In genomic region chr1:234893725-234894630, GRCh38 we compare ENCODE assay signal across 8 cellular contexts.
A peak's percentile ranks its signal among the peaks of the same experiment; 100 is the strongest.
DNase-seq lines count a peak whose midpoint lies in the region; ATAC-seq and TF ChIP-seq lines count a peak whose summit lies in the region.

No MANE protein-coding gene starts in this region.

- H3K27ac ChIP-seq in CD8-positive, alpha-beta T cell (ENCODE audit: low read depth, low read length), result no peak overlapping the region

- DNase-seq in AG08395 (ENCODE audit: low spot score), result peak; percentile 66
- peak; percentile 51 for DNase-seq in T-helper 2 cell treated with Interferon-gamma antibody and Interleukin-4, amounts not matched to agents 5 μg/mL and 100 μg/mL, for 36 hours (ENCODE audit: low spot score)
- DNase-seq in glomerular endothelial cell (ENCODE audit: extremely low read depth, low read depth, low spot score), result peak; percentile 80
- DNase-seq in stimulated activated CD8-positive, alpha-beta memory T cell treated with anti-CD3 and anti-CD28 coated beads, Interleukin-7, amount 100 ng/mL, for 48 hours (ENCODE audit: extremely low read depth in 1 of 2, low read depth in 1 of 2), result peak; percentile 21 to 65
- DNase-seq in CD8-positive, alpha-beta T cell, result no peak
- no peak for DNase-seq in glutamatergic neuron
- DNase-seq in SKM-1 treated with dmso at 0.1 percent for 144 hours (lab: John Stamatoyannopoulos, UW; ENCODE audit: unreplicated experiment), result no peak

- H3K9me3 ChIP-seq in CD8-positive, alpha-beta T cell (ENCODE audit: low read length), result no peaks in the 10 kb centered on the region

- no peak overlapping the region for H3K4me3 ChIP-seq in CD8-positive, alpha-beta T cell (ENCODE audit: low read depth, low read length)

- no peak overlapping the region for H3K4me3 Mint-ChIP-seq in T-helper 2 cell treated with Interferon-gamma antibody and Interleukin-4, amounts not matched to agents 5 μg/mL and 100 μg/mL, for 36 hours
- no peak overlapping the region for H3K4me3 Mint-ChIP-seq in CD8-positive, alpha-beta T cell
- no peak overlapping the region for H3K4me3 Mint-ChIP-seq in glutamatergic neuron (ENCODE audit: unreplicated experiment)

- H3K36me3 Mint-ChIP-seq in T-helper 2 cell treated with Interferon-gamma antibody and Interleukin-4, amounts not matched to agents 5 μg/mL and 100 μg/mL, for 36 hours (ENCODE audit: low read depth), result no peaks in the 10 kb centered on the region
- H3K36me3 Mint-ChIP-seq in CD8-positive, alpha-beta T cell, result no peaks in the 10 kb centered on the region
- H3K36me3 Mint-ChIP-seq in glutamatergic neuron (ENCODE audit: unreplicated experiment), result no peaks in the 10 kb centered on the region

- CTCF ChIA-PET in CD8-positive, alpha-beta T cell (lab: Charles Lee), result interaction anchor here (1.7 kb wide), 1 partner anchor 16 kb away, joined by 3 read pairs; no protein-coding TSS in a partner anchor

- POLR2A ChIA-PET in CD8-positive, alpha-beta T cell (lab: Charles Lee), result no interaction called here

- H3K27ac Mint-ChIP-seq in T-helper 2 cell treated with Interferon-gamma antibody and Interleukin-4, amounts not matched to agents 5 μg/mL and 100 μg/mL, for 36 hours, result peak overlapping the region; percentile 17
- H3K27ac Mint-ChIP-seq in CD8-positive, alpha-beta T cell, result no peak overlapping the region
- no peak overlapping the region for H3K27ac Mint-ChIP-seq in glutamatergic neuron (ENCODE audit: unreplicated experiment)

- ATAC-seq in HG02870 (IDR thresholded peaks at IDR 0.05; ENCODE audit: unreplicated experiment), result peak; percentile 53
- ATAC-seq in CD8-positive, alpha-beta T cell, result no peak

- no peaks in the 10 kb centered on the region for H3K27me3 Mint-ChIP-seq in T-helper 2 cell treated with Interferon-gamma antibody and Interleukin-4, amounts not matched to agents 5 μg/mL and 100 μg/mL, for 36 hours (ENCODE audit: low read depth)
- no peaks in the 10 kb centered on the region for H3K27me3 Mint-ChIP-seq in CD8-positive, alpha-beta T cell (ENCODE audit: low read depth)
- H3K27me3 Mint-ChIP-seq in glutamatergic neuron (ENCODE audit: unreplicated experiment), result peaks cover 6% of the 10 kb centered on the region

- no peaks in the 10 kb centered on the region for H3K9me3 Mint-ChIP-seq in T-helper 2 cell treated with Interferon-gamma antibody and Interleukin-4, amounts not matched to agents 5 μg/mL and 100 μg/mL, for 36 hours
- H3K9me3 Mint-ChIP-seq in CD8-positive, alpha-beta T cell, result no peaks in the 10 kb centered on the region
- no peaks in the 10 kb centered on the region for H3K9me3 Mint-ChIP-seq in glutamatergic neuron (ENCODE audit: unreplicated experiment)

- TF ChIP-seq CTCF in CD8-positive, alpha-beta T cell (IDR thresholded peaks at IDR 0.05), result no peak
- no peak for TF ChIP-seq CTCF in glutamatergic neuron (IDR thresholded peaks at IDR 0.05; ENCODE audit: partially characterized antibody, unreplicated experiment)

- H3K4me1 ChIP-seq in CD8-positive, alpha-beta T cell (ENCODE audit: insufficient read depth, low read length), result peaks cover 9% of the 10 kb centered on the region

- intact Hi-C loops in CD8-positive, alpha-beta T cell (cut with DNase I, micrococcal nuclease), result no loop called here

- H3K36me3 ChIP-seq in CD8-positive, alpha-beta T cell (ENCODE audit: insufficient read depth, low read length), result no peaks in the 10 kb centered on the region

- H3K27me3 ChIP-seq in CD8-positive, alpha-beta T cell (ENCODE audit: insufficient read depth, low read length), result no peaks in the 10 kb centered on the region

- peaks cover 47% of the 10 kb centered on the region for H3K4me1 Mint-ChIP-seq in T-helper 2 cell treated with Interferon-gamma antibody and Interleukin-4, amounts not matched to agents 5 μg/mL and 100 μg/mL, for 36 hours (ENCODE audit: low read depth)
- peaks cover 16% of the 10 kb centered on the region for H3K4me1 Mint-ChIP-seq in CD8-positive, alpha-beta T cell (ENCODE audit: low read depth)
- peaks cover 9% of the 10 kb centered on the region for H3K4me1 Mint-ChIP-seq in glutamatergic neuron (ENCODE audit: low read depth, unreplicated experiment)

Comparison
In these comparisons a context has a peak if more than half of its experiments do, and no peak if none do; other contexts are left out.
1. DNase-seq: peak in AG08395 (single experiment), T-helper 2 cell treated with Interferon-gamma antibody and Interleukin-4, amounts not matched to agents 5 μg/mL and 100 μg/mL, for 36 hours (single experiment), glomerular endothelial cell (single experiment) and stimulated activated CD8-positive, alpha-beta memory T cell treated with anti-CD3 and anti-CD28 coated beads, Interleukin-7, amount 100 ng/mL, for 48 hours (2 of 2); none in CD8-positive, alpha-beta T cell (0 of 7), glutamatergic neuron (single experiment) and SKM-1 treated with dmso at 0.1 percent for 144 hours (single experiment).